In the genomic region with DNA sequence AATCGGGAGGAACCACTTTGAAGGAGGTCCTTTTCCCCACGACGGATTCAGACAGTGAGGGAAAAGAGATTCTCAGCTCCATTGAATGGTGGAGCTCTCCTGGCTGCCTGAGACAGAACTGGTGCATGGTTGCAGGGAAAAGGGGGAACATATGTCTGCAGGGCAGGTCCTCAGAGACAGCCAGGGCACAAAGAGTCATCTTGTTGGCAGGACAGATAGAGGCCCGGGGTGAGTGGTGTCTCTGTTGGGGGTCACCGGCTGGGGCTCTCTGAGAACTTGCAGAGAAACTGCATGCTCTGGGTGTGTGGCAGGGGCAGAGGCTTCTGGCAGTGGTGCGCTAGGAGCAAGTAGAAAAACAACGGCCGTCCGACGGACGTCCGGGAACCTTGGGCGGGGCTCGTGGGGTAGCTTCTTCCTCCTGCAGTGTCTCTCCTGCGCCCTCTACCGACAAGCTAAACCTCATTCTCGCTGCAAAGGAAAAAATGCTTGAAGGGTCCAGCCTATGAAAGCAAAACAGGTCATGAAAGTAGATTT, we compare ENCODE assay signal across 7 cellular contexts.
DNase-seq lines count a peak whose midpoint lies in the region; ATAC-seq, FAIRE-seq and TF ChIP-seq lines count a peak whose summit lies in the region.

No MANE protein-coding gene starts in this region.

- peak; percentile 82 to 98 (median 94) for ATAC-seq in pancreas

- FAIRE-seq in GM18507 (lab: Jason Lieb, UNC): peak; percentile 78
- FAIRE-seq in pancreas (lab: Jason Lieb, UNC): no peak
- FAIRE-seq in urothelium cell line (lab: Jason Lieb, UNC): peak; percentile 84

- DNase-seq in GM18507 (ENCODE audit: extremely low spot score, insufficient read length, low read depth) (peak; percentile 44), RKO (ENCODE audit: low spot score) (peak; percentile 90), globus pallidus (ENCODE audit: low spot score) (peak; percentile 29), pancreas (peak; percentile 67 to 85 (median 74)), urothelium cell line (ENCODE audit: low spot score) (peak; percentile 87)
- DNase-seq in activated effector memory CD4-positive, alpha-beta T cell treated with anti-CD3 and anti-CD28 coated beads, Interleukin-2, amount 50 U/mL, for 16 hours: peak; percentile 81

- intact Hi-C loops in pancreas (cut with DNase I): no loop called here

- H3K36me3 ChIP-seq in HUES48 (ENCODE audit: control insufficient read depth, insufficient read depth, low read length): no peaks in the 10 kb centered on the region
- H3K36me3 ChIP-seq in pancreas: no peaks in the 10 kb centered on the region

- H3K27ac ChIP-seq in HUES48 (ENCODE audit: low read depth, low read length): no peak overlapping the region
- H3K27ac ChIP-seq in pancreas: no peak overlapping the region

- H3K4me1 ChIP-seq in HUES48 (ENCODE audit: control insufficient read depth, insufficient read depth, low read length): 0 out of 2 replicates have a peak, but pooled peaks cover 6% of the 10 kb centered on the region
- H3K4me1 ChIP-seq in pancreas: no peaks in the 10 kb centered on the region

- H3K4me3 ChIP-seq in HUES48 (ENCODE audit: low read depth, low read length): peak overlapping the region; percentile 38; the same call in 1 of the 2 replicates
- peak overlapping the region in 2 of 4 donors; percentile 23 to 33 for H3K4me3 ChIP-seq in pancreas

- H3K27me3 ChIP-seq in HUES48 (ENCODE audit: control insufficient read depth, insufficient read depth, low read length) (no peaks in the 10 kb centered on the region; the same call in 1 of the 2 replicates), pancreas (no peaks in the 10 kb centered on the region)

- 23 to 28% methylated on average over 17 of the region's 17 CpGs for WGBS in pancreas, 2 donors

- H3K9ac ChIP-seq in HUES48 (ENCODE audit: low read depth, low read length): no peak overlapping the region

- TF ChIP-seq CTCF in pancreas (IDR thresholded peaks at IDR 0.05): peak; percentile 36 to 61 (median 50)

- H3K9me3 ChIP-seq in HUES48 (ENCODE audit: control insufficient read depth, insufficient read depth, low read length) (no peaks in the 10 kb centered on the region), pancreas (no peaks in the 10 kb centered on the region)

Comparison
In these comparisons a context has a peak if more than half of its experiments do, and no peak if none do; other contexts are left out.
1. DNase-seq: peak in every context shown above with its lines; median percentile 90 in RKO; 87 in urothelium cell line; 81 in activated effector memory CD4-positive, alpha-beta T cell treated with anti-CD3 and anti-CD28 coated beads, Interleukin-2, amount 50 U/mL, for 16 hours; 74 in pancreas; 44 in GM18507; 29 in globus pallidus.